Comparison of ENCODE assay signal across 9 cellular contexts in the genomic region with DNA sequence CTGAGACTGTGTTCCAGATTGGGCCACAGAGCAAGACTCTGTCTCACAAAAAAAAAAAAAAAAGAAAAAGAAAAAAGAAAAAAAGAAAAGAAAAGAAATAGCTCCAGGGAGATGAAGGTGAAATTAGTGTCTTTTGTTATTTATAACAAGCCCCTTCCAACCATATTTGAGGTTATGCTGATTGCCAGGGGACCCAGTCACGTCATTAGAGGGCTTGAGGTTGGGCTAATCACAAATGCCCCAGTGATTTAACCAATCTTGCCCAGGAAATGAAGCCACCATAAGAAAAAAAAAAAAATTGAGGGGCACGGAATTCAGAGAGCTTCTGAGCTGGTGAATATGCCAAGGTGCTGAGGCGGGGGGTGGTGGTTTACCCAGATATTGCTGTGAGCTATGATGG.
"Had no signal": no experiment of that assay in that cellular context is flagged by ENCODE, and none has a peak within 500 bp of the region (broad histone marks: within the 10 kb centered on the region; RNA-seq: fewer than 3 reads in every experiment).

No MANE protein-coding gene starts in this region.

- H3K36me3 ChIP-seq: HAP-1 had no signal

- DNase-seq: GM23248, GOT3, H7, H9, HCEC 1CT, HFFc6 had no signal

- H3K4me3 ChIP-seq: GM23248, GM23338, HAP-1 had no signal

- H3K27ac ChIP-seq: GM23248 had no signal

- ATAC-seq: GM23338, HCT116 had no signal

- H3K9me3 ChIP-seq: HAP-1 had no signal
